1 cellular context compared by ENCODE assay signal in genomic region chr11:27557223-27557622, GRCh38.
TF ChIP-seq lines count a peak whose summit lies in the region.

No MANE protein-coding gene starts in this region.

TF ChIP-seq in IMR-90, 13 proteins besides CTCF, POLR2A, EP300 and RAD21 (continued from another document):
- TF ChIP-seq ELK1 (IDR thresholded peaks at IDR 0.05; ENCODE audit: borderline replicate concordance, low read depth, low read length), result no peak
- no peak for TF ChIP-seq NFE2L2 (IDR thresholded peaks at IDR 0.05; ENCODE audit: low read depth, low read length)
- TF ChIP-seq BHLHE40 (IDR thresholded peaks at IDR 0.05; ENCODE audit: low read depth, low read length), result no peak
- no peak for TF ChIP-seq FOS (IDR thresholded peaks at IDR 0.05; ENCODE audit: low read depth, low read length)
- TF ChIP-seq CEBPB (IDR thresholded peaks at IDR 0.05; ENCODE audit: low read depth, low read length), result no peak
